9 cellular contexts compared by ENCODE assay signal in genomic region chr13:100875392-100876043, GRCh38.
DNase-seq lines count a peak whose midpoint lies in the region; ATAC-seq, FAIRE-seq and TF ChIP-seq lines count a peak whose summit lies in the region.
"Had no signal": no experiment of that assay in that cellular context is flagged by ENCODE, and none has a peak within 500 bp of the region (broad histone marks: within the 10 kb centered on the region; RNA-seq: fewer than 3 reads in every experiment).

No MANE protein-coding gene starts in this region.

- H3K36me3 Mint-ChIP-seq in naive thymus-derived CD8-positive, alpha-beta T cell, result peaks cover 0 to 6% (median 0%) of the 10 kb centered on the region in 3 donors

- TF ChIP-seq CTCF in HFF-Myc (IDR thresholded peaks at IDR 0.05; ENCODE audit: low read depth, low read length, missing control alignments), result no peak

- POLR2A ChIA-PET in naive thymus-derived CD8-positive, alpha-beta T cell (lab: Charles Lee), result no interaction called here

- no peak for ATAC-seq in naive thymus-derived CD8-positive, alpha-beta T cell
- ATAC-seq in GM21717 (IDR thresholded peaks at IDR 0.05; ENCODE audit: unreplicated experiment), result no peak
- ATAC-seq: sciatic nerve had no signal

- no peak overlapping the region for H3K27ac Mint-ChIP-seq in naive thymus-derived CD8-positive, alpha-beta T cell

- H3K4me1 Mint-ChIP-seq in naive thymus-derived CD8-positive, alpha-beta T cell, result no peaks in the 10 kb centered on the region

- no peak overlapping the region for H3K4me3 Mint-ChIP-seq in naive thymus-derived CD8-positive, alpha-beta T cell

- DNase-seq in ELR (ENCODE audit: low read depth), result peak; percentile 83
- peak; percentile 89 for DNase-seq in HFF-Myc (ENCODE audit: extremely low read depth, low read depth)
- DNase-seq in RKO (ENCODE audit: low spot score), result peak; percentile 63
- DNase-seq in foreskin melanocyte, result peak; percentile 88
- no peak for DNase-seq in naive thymus-derived CD8-positive, alpha-beta T cell
- DNase-seq in frontal cortex (ENCODE audit: low spot score in 2 of 2), result no peak
- DNase-seq in stimulated activated CD4-positive, alpha-beta T cell treated with anti-CD3 and anti-CD28 coated beads, Interleukin-4, amount 100 ng/mL, for 4 hours, result no peak

- peaks cover 0 to 13% (median 5%) of the 10 kb centered on the region in 9 donors for H3K9me3 Mint-ChIP-seq in naive thymus-derived CD8-positive, alpha-beta T cell

- H3K4me3 ChIP-seq in HFF-Myc (replicated peaks; ENCODE audit: low read depth, low read length), result no peak overlapping the region

- FAIRE-seq in frontal cortex (lab: Jason Lieb, UNC), result no peak

- H3K27me3 Mint-ChIP-seq in naive thymus-derived CD8-positive, alpha-beta T cell, result peaks cover 7 to 50% (median 13%) of the 10 kb centered on the region in 5 donors

Comparison
In these comparisons a context has a peak if more than half of its experiments do, and no peak if none do; other contexts are left out.
1. DNase-seq: peak in ELR (single experiment), HFF-Myc (single experiment), RKO (single experiment) and foreskin melanocyte (single experiment); none in naive thymus-derived CD8-positive, alpha-beta T cell (0 of 10), frontal cortex (0 of 2) and stimulated activated CD4-positive, alpha-beta T cell treated with anti-CD3 and anti-CD28 coated beads, Interleukin-4, amount 100 ng/mL, for 4 hours (0 of 2).